9 cellular contexts compared by ENCODE assay signal in genomic region chr18:70195014-70195614, GRCh38. TPM values are rescaled to one million over a fixed set of nuclear protein-coding genes. Genes with fewer than 3 reads are reported as not detected.
DNase-seq lines count a peak whose midpoint lies in the region; ATAC-seq, FAIRE-seq and TF ChIP-seq lines count a peak whose summit lies in the region.
"Had no signal": no experiment of that assay in that cellular context is flagged by ENCODE, and none has a peak within 500 bp of the region (broad histone marks: within the 10 kb centered on the region; RNA-seq: fewer than 3 reads in every experiment).

No MANE protein-coding gene starts in this region.

- peaks cover 64% of the 10 kb centered on the region for H3K36me3 Mint-ChIP-seq in activated T-helper 2 cell treated with anti-CD3 and anti-CD28 coated beads, Interferon-gamma antibody, Interleukin-2, Interleukin-4, amounts not matched to agents 10 μg/mL and 5 μg/mL and 100 μg/mL, durations not matched to agents 14 hours and 24 hours and 36 hours (ENCODE audit: low read depth)

- no peaks in the 10 kb centered on the region for H3K9me3 ChIP-seq in MG63
- no peaks in the 10 kb centered on the region for H3K9me3 ChIP-seq in right lobe of liver

- no peak overlapping the region for H3K27ac ChIP-seq in right lobe of liver

- 76% methylated on average over 3 of the region's 3 CpGs for WGBS in right lobe of liver (ENCODE audit: insufficient coverage, low coverage, low lambda C conversion rate, missing lambda C conversion rate)

- no peaks in the 10 kb centered on the region for H3K27me3 Mint-ChIP-seq in activated T-helper 2 cell treated with anti-CD3 and anti-CD28 coated beads, Interferon-gamma antibody, Interleukin-2, Interleukin-4, amounts not matched to agents 10 μg/mL and 5 μg/mL and 100 μg/mL, durations not matched to agents 14 hours and 24 hours and 36 hours (ENCODE audit: low read depth)
- H3K27me3 Mint-ChIP-seq: brain had no signal

- ATAC-seq in GM21360 (IDR thresholded peaks at IDR 0.05; ENCODE audit: unreplicated experiment), result peak; percentile 48
- ATAC-seq in HG03066 (IDR thresholded peaks at IDR 0.05; ENCODE audit: low read depth, unreplicated experiment), result peak; percentile 37
- ATAC-seq in right lobe of liver, result no peak

- H3K4me3 ChIP-seq in MG63 (no peak overlapping the region), right lobe of liver (no peak overlapping the region)

- no peak for TF ChIP-seq POLR2A in right lobe of liver (IDR thresholded peaks at IDR 0.05)

- no peak for TF ChIP-seq CTCF in right lobe of liver (IDR thresholded peaks at IDR 0.05)

- H3K4me1 ChIP-seq in right lobe of liver, result peaks cover 0 to 8% (median 0%) of the 10 kb centered on the region in 4 donors

- H3K36me3 ChIP-seq in MG63, result peaks cover 54% of the 10 kb centered on the region
- peaks cover 0 to 7% (median 3%) of the 10 kb centered on the region in 4 donors for H3K36me3 ChIP-seq in right lobe of liver

- FAIRE-seq in GM18507 (lab: Jason Lieb, UNC), result peak; percentile 96

- DNase-seq in GM18507 (ENCODE audit: extremely low spot score, insufficient read length, low read depth) (no peak), SIG-M5 (lab: John Stamatoyannopoulos, UW) (no peak), NCI-H2171 (lab: John Stamatoyannopoulos, UW) (no peak), MG63 (no peak), right lobe of liver (no peak)
- DNase-seq in activated T-helper 2 cell treated with anti-CD3 and anti-CD28 coated beads, Interferon-gamma antibody, Interleukin-2, Interleukin-4, amounts not matched to agents 10 μg/mL and 5 μg/mL and 100 μg/mL, durations not matched to agents 14 hours and 24 hours and 36 hours (ENCODE audit: low spot score), result no peak

- H3K9me3 Mint-ChIP-seq in activated T-helper 2 cell treated with anti-CD3 and anti-CD28 coated beads, Interferon-gamma antibody, Interleukin-2, Interleukin-4, amounts not matched to agents 10 μg/mL and 5 μg/mL and 100 μg/mL, durations not matched to agents 14 hours and 24 hours and 36 hours, result no peaks in the 10 kb centered on the region
- H3K9me3 Mint-ChIP-seq: brain had no signal

- peaks cover 22% of the 10 kb centered on the region for H3K4me1 Mint-ChIP-seq in activated T-helper 2 cell treated with anti-CD3 and anti-CD28 coated beads, Interferon-gamma antibody, Interleukin-2, Interleukin-4, amounts not matched to agents 10 μg/mL and 5 μg/mL and 100 μg/mL, durations not matched to agents 14 hours and 24 hours and 36 hours (ENCODE audit: low read depth)
- H3K4me1 Mint-ChIP-seq: brain had no signal

- intact Hi-C loops in activated T-helper 2 cell treated with anti-CD3 and anti-CD28 coated beads, Interferon-gamma antibody, Interleukin-2, Interleukin-4, amounts not matched to agents 10 μg/mL and 5 μg/mL and 100 μg/mL, durations not matched to agents 14 hours and 24 hours and 36 hours (cut with micrococcal nuclease), result loop anchor here (1.0 to 2.0 kb wide), 2 partner anchors 239 to 260 kb away; no protein-coding TSS in a partner anchor
- intact Hi-C loops in right lobe of liver (cut with DNase I), result loop anchor here in 1 of 2 donors (10.0 kb wide), 1 partner anchor 240 kb away; no protein-coding TSS in a partner anchor

- no peaks in the 10 kb centered on the region for H3K27me3 ChIP-seq in MG63
- no peaks in the 10 kb centered on the region for H3K27me3 ChIP-seq in right lobe of liver

- no peak overlapping the region for H3K4me3 Mint-ChIP-seq in activated T-helper 2 cell treated with anti-CD3 and anti-CD28 coated beads, Interferon-gamma antibody, Interleukin-2, Interleukin-4, amounts not matched to agents 10 μg/mL and 5 μg/mL and 100 μg/mL, durations not matched to agents 14 hours and 24 hours and 36 hours (ENCODE audit: low read depth)
- H3K4me3 Mint-ChIP-seq: brain had no signal

- peak overlapping the region; percentile 76 for H3K27ac Mint-ChIP-seq in activated T-helper 2 cell treated with anti-CD3 and anti-CD28 coated beads, Interferon-gamma antibody, Interleukin-2, Interleukin-4, amounts not matched to agents 10 μg/mL and 5 μg/mL and 100 μg/mL, durations not matched to agents 14 hours and 24 hours and 36 hours

RNA-seq across cellular contexts. Expression of gene RTTN, which starts 10.4 kb away (rescaled TPM):
- total RNA-seq in activated T-helper 2 cell treated with anti-CD3 and anti-CD28 coated beads, Interferon-gamma antibody, Interleukin-2, Interleukin-4, amounts not matched to agents 10 μg/mL and 5 μg/mL and 100 μg/mL, durations not matched to agents 14 hours and 24 hours and 36 hours, result 21.0 and 25.2 TPM in 2 replicates
- 5.9 and 7.2 TPM in 2 replicates for total RNA-seq in MG63 (2014; rRNA removed; shearing (Covaris generic); ENCODE audit: low replicate concordance)
- 1 to 10 TPM; 2.3 to 7.4 (median 6.5) TPM for total RNA-seq in right lobe of liver

Comparison
In these comparisons a context has a peak if more than half of its experiments do, and no peak if none do; other contexts are left out.
1. ATAC-seq: peak in GM21360 (single experiment) and HG03066 (single experiment); none in right lobe of liver (0 of 4).